ENCODE assay signal across 19 cellular contexts in the genomic region with DNA sequence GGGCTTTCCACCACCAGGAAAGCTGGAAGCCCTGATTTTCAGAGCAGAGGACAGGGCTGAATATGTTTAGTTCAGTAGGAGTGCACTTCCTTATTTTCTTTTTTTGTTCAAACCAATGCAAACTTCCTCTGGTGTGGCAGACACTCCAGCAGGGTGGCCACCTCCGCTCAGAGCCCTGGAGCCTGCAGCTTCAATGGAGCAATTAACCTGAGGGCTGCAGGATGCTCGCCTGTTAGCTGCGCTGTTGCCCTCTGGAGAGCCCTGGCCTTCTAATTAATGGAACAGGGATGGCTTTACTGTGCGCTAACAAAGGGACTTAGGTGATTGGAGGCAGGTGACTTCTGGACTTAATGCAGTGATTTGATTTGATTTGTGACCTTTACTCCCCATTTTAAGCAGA.
DNase-seq lines count a peak whose midpoint lies in the region; ATAC-seq and TF ChIP-seq lines count a peak whose summit lies in the region.
"Had no signal": no experiment of that assay in that cellular context is flagged by ENCODE, and none has a peak within 500 bp of the region (broad histone marks: within the 10 kb centered on the region; RNA-seq: fewer than 3 reads in every experiment).

No MANE protein-coding gene starts in this region.

- no peaks in the 10 kb centered on the region for H3K36me3 Mint-ChIP-seq in stimulated activated memory B cell treated with anti-CD40 and anti-IgM and Interleukin-4, amounts not matched to agents 10 μg/mL and 1 μg/mL and 100 μg/mL, for 72 hours
- H3K36me3 Mint-ChIP-seq: activated naive CD4-positive, alpha-beta T cell treated with anti-CD3 and anti-CD28 coated beads, Interleukin-2, amount 50 U/mL, for 24 hours; naive B cell had no signal

- H3K79me2 ChIP-seq in SK-N-SH (ENCODE audit: insufficient read depth): no peaks in the 10 kb centered on the region

- DNase-seq in SK-N-SH: peak; percentile 40
- DNase-seq in SK-N-DZ (ENCODE audit: low spot score): peak; percentile 16
- DNase-seq in islet precursor cell: peak; percentile 81
- peak; percentile 31 for DNase-seq in transverse colon
- DNase-seq in activated naive CD4-positive, alpha-beta T cell (lab: John Stamatoyannopoulos, UW): no peak
- no peak for DNase-seq in kidney tubule cell (ENCODE audit: low spot score)
- DNase-seq: activated CD4-positive, CD25-positive, alpha-beta regulatory T cell treated with anti-CD3 and anti-CD28 coated beads, Interleukin-2, amount 50 U/mL, for 72 hours; activated CD8-positive, alpha-beta memory T cell treated with anti-CD3 and anti-CD28 coated beads, Interleukin-2, amount 50 U/mL, for 4 hours; body of pancreas; hippocampal formation; left ventricle myocardium inferior; naive B cell; NCI-H1092; stimulated activated CD4-positive, alpha-beta T cell treated with anti-CD3 and anti-CD28 coated beads, Interleukin-2, amount 100 ng/mL, for 24 hours; stimulated activated CD8-positive, alpha-beta memory T cell treated with anti-CD3 and anti-CD28 coated beads, Interleukin-4, amount 100 ng/mL, for 48 hours had no signal

- H3K9me3 ChIP-seq in SK-N-SH (no peaks in the 10 kb centered on the region), transverse colon (no peaks in the 10 kb centered on the region)
- H3K9me3 ChIP-seq: body of pancreas, left ventricle myocardium inferior, right atrium auricular region had no signal

- no peak overlapping the region for H2AFZ ChIP-seq in SK-N-SH (ENCODE audit: low read depth)

- no peak overlapping the region for H3K4me3 Mint-ChIP-seq in stimulated activated memory B cell treated with anti-CD40 and anti-IgM and Interleukin-4, amounts not matched to agents 10 μg/mL and 1 μg/mL and 100 μg/mL, for 72 hours
- H3K4me3 Mint-ChIP-seq: activated naive CD4-positive, alpha-beta T cell treated with anti-CD3 and anti-CD28 coated beads, Interleukin-2, amount 50 U/mL, for 24 hours; naive B cell had no signal

- no peaks in the 10 kb centered on the region for H3K9me2 ChIP-seq in SK-N-SH

- TF ChIP-seq POLR2A in transverse colon (IDR thresholded peaks at IDR 0.05): no peak

- H3F3A ChIP-seq in SK-N-SH (replicated peaks; ENCODE audit: insufficient read depth): no peaks in the 10 kb centered on the region

- H3K36me3 ChIP-seq in SK-N-SH (replicated peaks in 1 of 2; ENCODE audit: control insufficient read depth in 1 of 2, insufficient read depth in 2 of 2, low read length in 1 of 2) (no peaks in the 10 kb centered on the region), transverse colon (no peaks in the 10 kb centered on the region)
- H3K36me3 ChIP-seq: left ventricle myocardium inferior, right atrium auricular region had no signal

- peak; percentile 47 for TF ChIP-seq RAD21 in SK-N-SH (IDR thresholded peaks at IDR 0.05; ENCODE audit: low read length)

- H3K27ac ChIP-seq in SK-N-SH (ENCODE audit: low read depth in 2 of 2, low read length in 1 of 2) (no peak overlapping the region), transverse colon (peak overlapping the region in 1 of 4 donors; percentile 10)
- H3K27ac ChIP-seq: body of pancreas, left ventricle myocardium inferior, right atrium auricular region had no signal

- CTCF ChIA-PET in SK-N-SH (lab: Yijun Ruan, JAX): interaction anchor here (0.8 to 2.0 kb wide), 3 partner anchors 13 to 347 kb away, joined by 3 to 8 read pairs (median 4); no protein-coding TSS in a partner anchor

- H3K4me1 ChIP-seq in SK-N-SH (ENCODE audit: control insufficient read depth in 1 of 2, insufficient read depth in 2 of 2, low read depth in 1 of 2, low read length in 1 of 2) (peaks cover 0 to 4% of the 10 kb centered on the region in 2 experiments; a peak in 1 of 4 replicates), transverse colon (peaks cover 0 to 8% (median 4%) of the 10 kb centered on the region in 4 donors)
- H3K4me1 ChIP-seq: body of pancreas, left ventricle myocardium inferior, right atrium auricular region had no signal

- no peak for TF ChIP-seq EP300 in SK-N-SH (IDR thresholded peaks at IDR 0.05; ENCODE audit: borderline replicate concordance in 1 of 2, low read depth in 1 of 2, low read length in 1 of 2)
- no peak for TF ChIP-seq EP300 in transverse colon (IDR thresholded peaks at IDR 0.05; ENCODE audit: low read depth)

- H3K4me1 Mint-ChIP-seq in stimulated activated memory B cell treated with anti-CD40 and anti-IgM and Interleukin-4, amounts not matched to agents 10 μg/mL and 1 μg/mL and 100 μg/mL, for 72 hours: no peaks in the 10 kb centered on the region
- H3K4me1 Mint-ChIP-seq: activated naive CD4-positive, alpha-beta T cell treated with anti-CD3 and anti-CD28 coated beads, Interleukin-2, amount 50 U/mL, for 24 hours had no signal

- no peak overlapping the region for H3K9ac ChIP-seq in SK-N-SH

- peaks cover 40% of the 10 kb centered on the region for H3K27me3 Mint-ChIP-seq in stimulated activated memory B cell treated with anti-CD40 and anti-IgM and Interleukin-4, amounts not matched to agents 10 μg/mL and 1 μg/mL and 100 μg/mL, for 72 hours

- intact Hi-C loops in transverse colon (cut with DNase I; ENCODE audit: low total_unique reads): no loop called here

- H3K4me2 ChIP-seq in SK-N-SH: no peak overlapping the region

- in situ Hi-C loops in transverse colon (cut with MboI; ENCODE audit: low pct_ligation_motif_present in 1 of 4, low pct_unique_long_range_greater_than_20kb in 1 of 4, low sequenced_read_pairs in 3 of 4): no loop called here

- POLR2A ChIA-PET in SK-N-SH (lab: Yijun Ruan, JAX): no interaction called here

- no peak overlapping the region for H3K27ac Mint-ChIP-seq in stimulated activated memory B cell treated with anti-CD40 and anti-IgM and Interleukin-4, amounts not matched to agents 10 μg/mL and 1 μg/mL and 100 μg/mL, for 72 hours
- H3K27ac Mint-ChIP-seq: activated naive CD4-positive, alpha-beta T cell treated with anti-CD3 and anti-CD28 coated beads, Interleukin-2, amount 50 U/mL, for 24 hours; naive B cell had no signal

- TF ChIP-seq CTCF in SK-N-SH (IDR thresholded peaks at IDR 0.05) (no peak), transverse colon (IDR thresholded peaks at IDR 0.05) (peak in 1 of 5 experiments; percentile 13)

- H3K9me3 Mint-ChIP-seq in stimulated activated memory B cell treated with anti-CD40 and anti-IgM and Interleukin-4, amounts not matched to agents 10 μg/mL and 1 μg/mL and 100 μg/mL, for 72 hours: peaks cover 8% of the 10 kb centered on the region

- H4K20me1 ChIP-seq in SK-N-SH (ENCODE audit: insufficient read depth): no peaks in the 10 kb centered on the region

- 55% methylated on average over 4 of the region's 4 CpGs for WGBS in SK-N-SH (ENCODE audit: low lambda C conversion rate)
- 34 to 50% methylated on average over 1 to 4 of the region's 4 CpGs for WGBS in transverse colon (ENCODE audit: low coverage in 1 of 2), 2 donors

- H3K27me3 ChIP-seq in SK-N-SH (ENCODE audit: insufficient read depth) (no peaks in the 10 kb centered on the region), transverse colon (no peaks in the 10 kb centered on the region)
- H3K27me3 ChIP-seq: body of pancreas, right atrium auricular region had no signal

- no peak for ATAC-seq in SK-N-SH treated with all-trans-retinoic acid at 6 μM for 48 hours
- ATAC-seq in stimulated activated memory B cell treated with anti-CD40 and anti-IgM and Interleukin-4, amounts not matched to agents 10 μg/mL and 1 μg/mL and 100 μg/mL, for 72 hours: no peak
- ATAC-seq: body of pancreas had no signal

- H3K4me3 ChIP-seq in SK-N-SH (ENCODE audit: low read depth in 2 of 2, low read length in 1 of 2) (no peak overlapping the region), transverse colon (no peak overlapping the region)
- H3K4me3 ChIP-seq: body of pancreas, left ventricle myocardium inferior, right atrium auricular region had no signal

TF ChIP-seq in SK-N-SH, 30 proteins besides CTCF, POLR2A, EP300 and RAD21 (continues in another document):
- TF ChIP-seq SMC3 (IDR thresholded peaks at IDR 0.05; ENCODE audit: low read depth, low read length) (no peak), NRF1 (IDR thresholded peaks at IDR 0.05; ENCODE audit: low read depth, low read length) (no peak), YY1 (IDR thresholded peaks at IDR 0.05; ENCODE audit: low read depth) (no peak)

TF ChIP-seq in SK-N-SH treated with all-trans-retinoic acid at 6 μM for 48 hours, 23 proteins besides CTCF, POLR2A, EP300 and RAD21 (continues in another document):
- TF ChIP-seq GLIS3 (CRISPR knock-in tag; IDR thresholded peaks at IDR 0.05) (no peak), CSDC2 (CRISPR knock-in tag; IDR thresholded peaks at IDR 0.05) (no peak), ARNTL (CRISPR knock-in tag; IDR thresholded peaks at IDR 0.05; ENCODE audit: borderline replicate concordance, low read depth) (no peak), TCF4 (CRISPR knock-in tag; IDR thresholded peaks at IDR 0.05; ENCODE audit: borderline replicate concordance) (no peak), PPARA (CRISPR knock-in tag; IDR thresholded peaks at IDR 0.05; ENCODE audit: borderline replicate concordance) (no peak), ZFP3 (CRISPR knock-in tag; IDR thresholded peaks at IDR 0.05) (no peak)
- TF ChIP-seq, protein P1, sequence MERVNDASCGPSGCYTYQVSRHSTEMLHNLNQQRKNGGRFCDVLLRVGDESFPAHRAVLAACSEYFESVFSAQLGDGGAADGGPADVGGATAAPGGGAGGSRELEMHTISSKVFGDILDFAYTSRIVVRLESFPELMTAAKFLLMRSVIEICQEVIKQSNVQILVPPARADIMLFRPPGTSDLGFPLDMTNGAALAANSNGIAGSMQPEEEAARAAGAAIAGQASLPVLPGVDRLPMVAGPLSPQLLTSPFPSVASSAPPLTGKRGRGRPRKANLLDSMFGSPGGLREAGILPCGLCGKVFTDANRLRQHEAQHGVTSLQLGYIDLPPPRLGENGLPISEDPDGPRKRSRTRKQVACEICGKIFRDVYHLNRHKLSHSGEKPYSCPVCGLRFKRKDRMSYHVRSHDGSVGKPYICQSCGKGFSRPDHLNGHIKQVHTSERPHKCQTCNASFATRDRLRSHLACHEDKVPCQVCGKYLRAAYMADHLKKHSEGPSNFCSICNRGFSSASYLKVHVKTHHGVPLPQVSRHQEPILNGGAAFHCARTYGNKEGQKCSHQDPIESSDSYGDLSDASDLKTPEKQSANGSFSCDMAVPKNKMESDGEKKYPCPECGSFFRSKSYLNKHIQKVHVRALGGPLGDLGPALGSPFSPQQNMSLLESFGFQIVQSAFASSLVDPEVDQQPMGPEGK (CRISPR knock-in tag; IDR thresholded peaks at IDR 0.05; ENCODE audit: borderline replicate concordance): no peak
- TF ChIP-seq, protein P2, sequence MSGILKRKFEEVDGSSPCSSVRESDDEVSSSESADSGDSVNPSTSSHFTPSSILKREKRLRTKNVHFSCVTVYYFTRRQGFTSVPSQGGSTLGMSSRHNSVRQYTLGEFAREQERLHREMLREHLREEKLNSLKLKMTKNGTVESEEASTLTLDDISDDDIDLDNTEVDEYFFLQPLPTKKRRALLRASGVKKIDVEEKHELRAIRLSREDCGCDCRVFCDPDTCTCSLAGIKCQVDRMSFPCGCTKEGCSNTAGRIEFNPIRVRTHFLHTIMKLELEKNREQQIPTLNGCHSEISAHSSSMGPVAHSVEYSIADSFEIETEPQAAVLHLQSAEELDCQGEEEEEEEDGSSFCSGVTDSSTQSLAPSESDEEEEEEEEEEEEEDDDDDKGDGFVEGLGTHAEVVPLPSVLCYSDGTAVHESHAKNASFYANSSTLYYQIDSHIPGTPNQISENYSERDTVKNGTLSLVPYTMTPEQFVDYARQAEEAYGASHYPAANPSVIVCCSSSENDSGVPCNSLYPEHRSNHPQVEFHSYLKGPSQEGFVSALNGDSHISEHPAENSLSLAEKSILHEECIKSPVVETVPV (CRISPR knock-in tag; IDR thresholded peaks at IDR 0.05): no peak

Comparison
In these comparisons a context has a peak if more than half of its experiments do, and no peak if none do; other contexts are left out.
1. DNase-seq: peak in SK-N-SH (single experiment), SK-N-DZ (single experiment), islet precursor cell (single experiment) and transverse colon (single experiment); none in activated naive CD4-positive, alpha-beta T cell (0 of 4) and kidney tubule cell (single experiment).